ENCODE assay signal across 17 cellular contexts in genomic region chr15:43923553-43923952, GRCh38.
DNase-seq lines count a peak whose midpoint lies in the region; ATAC-seq lines count a peak whose summit lies in the region.
"Had no signal": no experiment of that assay in that cellular context is flagged by ENCODE, and none has a peak within 500 bp of the region (broad histone marks: within the 10 kb centered on the region; RNA-seq: fewer than 3 reads in every experiment).

No MANE protein-coding gene starts in this region.

- no peak overlapping the region for H4K12ac ChIP-seq in trophoblast cell (ENCODE audit: low read depth, low read length)

- H3K4me1 ChIP-seq in aorta (ENCODE audit: control insufficient read depth in 1 of 2, insufficient read depth in 2 of 2, low read length in 2 of 2) (peaks cover 0 to 2% of the 10 kb centered on the region in 2 donors), trophoblast cell (ENCODE audit: control insufficient read depth in 1 of 2, insufficient read depth in 2 of 2, low read length in 2 of 2) (no peaks in the 10 kb centered on the region)
- H3K4me1 ChIP-seq: A549; BLaER1 treated with 17β-estradiol and CSF1 and Interleukin-3, amounts not matched to agents 10 nM and 100 nM; Caco-2 had no signal

- no peak overlapping the region for H3K18ac ChIP-seq in trophoblast cell (ENCODE audit: low read length)

- no peaks in the 10 kb centered on the region for H3K27me3 ChIP-seq in aorta (ENCODE audit: control insufficient read depth in 1 of 2, insufficient read depth in 2 of 2, low read length in 1 of 2)
- no peaks in the 10 kb centered on the region for H3K27me3 ChIP-seq in trophoblast cell (ENCODE audit: insufficient read depth, low read length)
- H3K27me3 ChIP-seq: BLaER1 treated with 17β-estradiol and CSF1 and Interleukin-3, amounts not matched to agents 10 nM and 100 nM had no signal

- no peak overlapping the region for H4K8ac ChIP-seq in trophoblast cell (ENCODE audit: low read depth, low read length)

- no peak overlapping the region for H2AFZ ChIP-seq in trophoblast cell (ENCODE audit: insufficient read depth, low read length, poor library complexity)

- H3K4me3 ChIP-seq in aorta (ENCODE audit: low read length in 2 of 2) (no peak overlapping the region), trophoblast cell (ENCODE audit: low read depth, low read length) (no peak overlapping the region)
- H3K4me3 ChIP-seq: A549; BLaER1 treated with 17β-estradiol and CSF1 and Interleukin-3, amounts not matched to agents 10 nM and 100 nM had no signal

- DNase-seq in Right ventricle myocardium inferior (ENCODE audit: missing footprints) = no peak
- DNase-seq in cardiac septum (ENCODE audit: low spot score) = no peak
- no peak for DNase-seq in left ventricle myocardium superior
- no peak for DNase-seq in left cardiac atrium
- DNase-seq in aorta = no peak
- DNase-seq in trophoblast cell = no peak
- DNase-seq: AML-193; Caco-2; Calu3; CD4-positive, alpha-beta T cell; CD8-positive, alpha-beta T cell; DMS79 treated with DMSO at 0.1 percent for 48 hours; GF-D8 had no signal

- intact Hi-C loops in Right ventricle myocardium inferior (cut with DNase I) = no loop called here
- intact Hi-C loops in cardiac septum (cut with DNase I) = no loop called here
- intact Hi-C loops in left ventricle myocardium superior (cut with micrococcal nuclease) = no loop called here
- intact Hi-C loops in left cardiac atrium (cut with DNase I) = no loop called here
- intact Hi-C loops in aorta (cut with DNase I) = no loop called here

- H3K79me1 ChIP-seq in trophoblast cell (ENCODE audit: low read length) = no peaks in the 10 kb centered on the region

- H3K79me2 ChIP-seq in trophoblast cell (ENCODE audit: control insufficient read depth, insufficient read depth, low read length, poor library complexity) = no peaks in the 10 kb centered on the region

- H2BK120ac ChIP-seq in trophoblast cell (ENCODE audit: insufficient read depth, low read length, poor library complexity) = no peak overlapping the region

- no peak overlapping the region for H2BK5ac ChIP-seq in trophoblast cell (ENCODE audit: low read depth, low read length, poor library complexity)

- H3K4me2 ChIP-seq in trophoblast cell (ENCODE audit: low read length) = no peak overlapping the region
- H3K4me2 ChIP-seq: A549; BLaER1 treated with 17β-estradiol and CSF1 and Interleukin-3, amounts not matched to agents 10 nM and 100 nM had no signal

- H3K27ac ChIP-seq in aorta (ENCODE audit: low read depth in 1 of 2, low read length in 2 of 2) (no peak overlapping the region), trophoblast cell (ENCODE audit: low read depth, low read length) (no peak overlapping the region)
- H3K27ac ChIP-seq: 22Rv1; A549; BLaER1 treated with 17β-estradiol and CSF1 and Interleukin-3, amounts not matched to agents 10 nM and 100 nM; C4-2B had no signal

- H4K91ac ChIP-seq in trophoblast cell (ENCODE audit: low read depth, low read length) = no peak overlapping the region

- H3K14ac ChIP-seq in trophoblast cell (ENCODE audit: low read length) = no peak overlapping the region

- no peak overlapping the region for H3K4ac ChIP-seq in trophoblast cell (ENCODE audit: low read depth, low read length)

- ATAC-seq in Right ventricle myocardium inferior = peak; percentile 37
- peak; percentile 33 for ATAC-seq in left ventricle myocardium superior
- no peak for ATAC-seq in left cardiac atrium
- peak; percentile 31 for ATAC-seq in aorta (ENCODE audit: low FRiP score)
- ATAC-seq: A549; CD8-positive, alpha-beta T cell had no signal

- H3K9ac ChIP-seq in trophoblast cell (ENCODE audit: low read length) = no peak overlapping the region
- H3K9ac ChIP-seq: BLaER1 treated with 17β-estradiol and CSF1 and Interleukin-3, amounts not matched to agents 10 nM and 100 nM had no signal

- H3K9me3 ChIP-seq in aorta (ENCODE audit: control insufficient read depth, low read length) (no peaks in the 10 kb centered on the region), trophoblast cell (ENCODE audit: insufficient read depth, low read depth, low read length) (no peaks in the 10 kb centered on the region)
- H3K9me3 ChIP-seq: A549; BLaER1 treated with 17β-estradiol and CSF1 and Interleukin-3, amounts not matched to agents 10 nM and 100 nM; Caco-2 had no signal

- no peak overlapping the region for H2BK12ac ChIP-seq in trophoblast cell (ENCODE audit: low read length)

- H3K23ac ChIP-seq in trophoblast cell (ENCODE audit: low read length) = no peak overlapping the region

- no peak overlapping the region for H2AK5ac ChIP-seq in trophoblast cell (ENCODE audit: low read length)

- 96 to 97% methylated on average over 4 of the region's 4 CpGs for WGBS in aorta, 2 donors
- WGBS in trophoblast cell (ENCODE audit: extremely low coverage, insufficient coverage, insufficient read length) = no CpG with 5 or more reads among the region's 4 CpGs

- no peaks in the 10 kb centered on the region for H3K36me3 ChIP-seq in aorta (ENCODE audit: control insufficient read depth in 1 of 2, insufficient read depth in 2 of 2, low read length in 1 of 2)
- no peaks in the 10 kb centered on the region for H3K36me3 ChIP-seq in trophoblast cell (ENCODE audit: control insufficient read depth in 1 of 2, insufficient read depth in 2 of 2, low read length in 2 of 2)
- H3K36me3 ChIP-seq: BLaER1 treated with 17β-estradiol and CSF1 and Interleukin-3, amounts not matched to agents 10 nM and 100 nM had no signal

Comparison
In these comparisons a context has a peak if more than half of its experiments do, and no peak if none do; other contexts are left out.
1. ATAC-seq: peak in Right ventricle myocardium inferior (single experiment), left ventricle myocardium superior (single experiment) and aorta (single experiment); none in left cardiac atrium (0 of 2).